In genomic region chr3:10688548-10689172, GRCh38 we compare ENCODE assay signal across 27 cellular contexts.
"Had no signal": no experiment of that assay in that cellular context is flagged by ENCODE, and none has a peak within 500 bp of the region (broad histone marks: within the 10 kb centered on the region; RNA-seq: fewer than 3 reads in every experiment).

No MANE protein-coding gene starts in this region.

- H3K36me3 ChIP-seq: lower lobe of right lung, neutrophil, right atrium auricular region, stomach, thyroid gland, transverse colon, upper lobe of left lung, vagina had no signal

- DNase-seq: hypothalamus; immature natural killer cell; kidney; left ventricle myocardium superior; lower lobe of right lung; mammary epithelial cell; mesenchymal stem cell; naive thymus-derived CD8-positive, alpha-beta T cell; occipital lobe; stimulated activated CD4-positive, alpha-beta T cell treated with anti-CD3 and anti-CD28 coated beads, Interleukin-12 subunit alpha, Interleukin-12 subunit beta, amount 100 ng/mL, for 4 hours; stimulated activated CD4-positive, alpha-beta T cell treated with anti-CD3 and anti-CD28 coated beads, Interleukin-15, amount 100 ng/mL, for 24 hours; stimulated activated CD4-positive, alpha-beta T cell treated with anti-CD3 and anti-CD28 coated beads, Interleukin-2, amount 100 ng/mL, for 24 hours; stimulated activated CD4-positive, alpha-beta T cell treated with anti-CD3 and anti-CD28 coated beads, Interleukin-4, amount 100 ng/mL, for 1 hour; stimulated activated naive B cell treated with anti-CD40 and anti-IgM and Interleukin-4, amounts not matched to agents 10 μg/mL and 1 μg/mL and 100 μg/mL, for 72 hours; stimulated activated naive CD8-positive, alpha-beta T cell treated with anti-CD3 and anti-CD28 coated beads, Interleukin-15, Interleukin-2, amounts not matched to agents 100 U/mL and 50 U/mL, for 24 hours; stomach; testis; thyroid gland; transverse colon; upper lobe of left lung had no signal

- FAIRE-seq: islet of Langerhans, kidney had no signal

- H3K27ac ChIP-seq: lower lobe of right lung, neutrophil, parathyroid adenoma, right atrium auricular region, skin epidermis, stomach, testis, thyroid gland, transverse colon, upper lobe of left lung, vagina had no signal

- H3K27me3 ChIP-seq: right atrium auricular region, testis, thyroid gland, transverse colon, upper lobe of left lung, vagina had no signal

- H3K79me2 ChIP-seq: parathyroid adenoma had no signal

- ATAC-seq: left ventricle myocardium superior; lower lobe of right lung; naive thymus-derived CD8-positive, alpha-beta T cell; sciatic nerve; stimulated activated naive B cell treated with anti-CD40 and anti-IgM and Interleukin-4, amounts not matched to agents 10 μg/mL and 1 μg/mL and 100 μg/mL, for 72 hours; stimulated activated naive CD8-positive, alpha-beta T cell treated with anti-CD3 and anti-CD28 coated beads, Interleukin-15, Interleukin-2, amounts not matched to agents 100 U/mL and 50 U/mL, for 24 hours had no signal

- H3K9me3 ChIP-seq: lower lobe of right lung, neutrophil, right atrium auricular region, stomach, testis, thyroid gland, transverse colon, upper lobe of left lung, vagina had no signal

- H3K4me3 ChIP-seq: lower lobe of right lung, right atrium auricular region, skin epidermis, stomach, testis, thyroid gland, transverse colon, upper lobe of left lung, vagina had no signal

- H3K4me1 ChIP-seq: lower lobe of right lung, parathyroid adenoma, right atrium auricular region, stomach, testis, thyroid gland, transverse colon, upper lobe of left lung, vagina had no signal

- H2AFZ ChIP-seq: parathyroid adenoma had no signal

- H3K9ac ChIP-seq: parathyroid adenoma had no signal
